Comparison of ENCODE assay signal across 1 cellular context in genomic region chr1:34825455-34826081, GRCh38.
TF ChIP-seq lines count a peak whose summit lies in the region.

No MANE protein-coding gene starts in this region.

TF ChIP-seq in HepG2, 621 proteins besides CTCF, POLR2A, EP300 and RAD21 (continued from another document and continues in another):
- no peak for TF ChIP-seq RAD51 (IDR thresholded peaks at IDR 0.05; ENCODE audit: borderline replicate concordance)
- no peak for TF ChIP-seq JARID2 (CRISPR knock-in tag; IDR thresholded peaks at IDR 0.05; ENCODE audit: insufficient replicate concordance)
- TF ChIP-seq ZFX (CRISPR knock-in tag; IDR thresholded peaks at IDR 0.05; ENCODE audit: low read depth), result peak; percentile 72
- TF ChIP-seq SIN3B (IDR thresholded peaks at IDR 0.05; ENCODE audit: low read length), result no peak
- TF ChIP-seq SAP130 (CRISPR knock-in tag; IDR thresholded peaks at IDR 0.05; ENCODE audit: low read depth), result peak; percentile 58
- TF ChIP-seq JUNB (CRISPR knock-in tag; IDR thresholded peaks at IDR 0.05; ENCODE audit: borderline replicate concordance), result no peak
- peak; percentile 52; the same call in 1 of the 2 replicates for TF ChIP-seq ZNF691 (CRISPR knock-in tag; IDR thresholded peaks at IDR 0.05; ENCODE audit: borderline replicate concordance, low read depth)
- no peak for TF ChIP-seq ZNF275 (CRISPR knock-in tag; IDR thresholded peaks at IDR 0.05; ENCODE audit: borderline replicate concordance)
- no peak for TF ChIP-seq ZNF10 (CRISPR knock-in tag; IDR thresholded peaks at IDR 0.05; ENCODE audit: borderline replicate concordance, low read depth)
- no peak for TF ChIP-seq FOXP1 (IDR thresholded peaks at IDR 0.05)
- TF ChIP-seq FOXP1 (CRISPR knock-in tag; IDR thresholded peaks at IDR 0.05), result peak; percentile 95
- peak; percentile 86 for TF ChIP-seq SALL1 (CRISPR knock-in tag; IDR thresholded peaks at IDR 0.05)
- TF ChIP-seq RNF2 (conservative IDR thresholded peaks at IDR 0.05; ENCODE audit: low read depth), result no peak
- TF ChIP-seq GPN1 (CRISPR knock-in tag; IDR thresholded peaks at IDR 0.05; ENCODE audit: borderline replicate concordance), result no peak
- TF ChIP-seq ZMYM4 (CRISPR knock-in tag; IDR thresholded peaks at IDR 0.05), result peak; percentile 79
- no peak for TF ChIP-seq GTF3A (CRISPR knock-in tag; conservative IDR thresholded peaks at IDR 0.05)
- peak; percentile 48; the same call in 1 of the 3 replicates for TF ChIP-seq MXI1 (IDR thresholded peaks at IDR 0.05; ENCODE audit: borderline replicate concordance, low read depth, low read length)
- TF ChIP-seq ZNF354B (CRISPR knock-in tag; IDR thresholded peaks at IDR 0.05), result no peak
- TF ChIP-seq KAT2B (IDR thresholded peaks at IDR 0.05; ENCODE audit: borderline replicate concordance, low read depth, low read length), result no peak
- TF ChIP-seq ETS1 (CRISPR knock-in tag; IDR thresholded peaks at IDR 0.05), result no peak
- no peak for TF ChIP-seq MEF2D (CRISPR knock-in tag; IDR thresholded peaks at IDR 0.05)
- no peak for TF ChIP-seq AKAP8 (CRISPR knock-in tag; IDR thresholded peaks at IDR 0.05)
- TF ChIP-seq ATM (IDR thresholded peaks at IDR 0.05; ENCODE audit: borderline replicate concordance), result no peak
- TF ChIP-seq KMT2B (CRISPR knock-in tag; IDR thresholded peaks at IDR 0.05), result no peak
- TF ChIP-seq HIC2 (CRISPR knock-in tag; IDR thresholded peaks at IDR 0.05; ENCODE audit: low read depth), result peak; percentile 97
- no peak for TF ChIP-seq ZFAT (CRISPR knock-in tag; conservative IDR thresholded peaks at IDR 0.05)
- no peak for TF ChIP-seq CREBL2 (CRISPR knock-in tag; IDR thresholded peaks at IDR 0.05; ENCODE audit: borderline replicate concordance)
- TF ChIP-seq KDM1A (CRISPR knock-in tag; IDR thresholded peaks at IDR 0.05), result 0 out of 2 replicates have a peak, but pooled peaks have one; percentile 20
- no peak for TF ChIP-seq ZHX1 (CRISPR knock-in tag; IDR thresholded peaks at IDR 0.05; ENCODE audit: low read depth)
- no peak for TF ChIP-seq MED13 (CRISPR knock-in tag; IDR thresholded peaks at IDR 0.05)
- peak; percentile 48; the same call in 1 of the 2 replicates for TF ChIP-seq WIZ (CRISPR knock-in tag; IDR thresholded peaks at IDR 0.05)
- 0 out of 2 replicates have a peak, but pooled peaks have one; percentile 59 for TF ChIP-seq ZNF747 (CRISPR knock-in tag; IDR thresholded peaks at IDR 0.05; ENCODE audit: borderline replicate concordance)
- TF ChIP-seq SMYD3 (CRISPR knock-in tag; IDR thresholded peaks at IDR 0.05), result no peak
- no peak for TF ChIP-seq ZNF577 (CRISPR knock-in tag; IDR thresholded peaks at IDR 0.05; ENCODE audit: borderline replicate concordance, low read depth)
- TF ChIP-seq CBX5 (CRISPR knock-in tag; IDR thresholded peaks at IDR 0.05; ENCODE audit: borderline replicate concordance), result no peak
- no peak for TF ChIP-seq HHEX (CRISPR knock-in tag; IDR thresholded peaks at IDR 0.05)
- TF ChIP-seq RERE (CRISPR knock-in tag; IDR thresholded peaks at IDR 0.05; ENCODE audit: low read depth), result peak; percentile 71; the same call in 1 of the 2 replicates
- TF ChIP-seq DBP (CRISPR knock-in tag; IDR thresholded peaks at IDR 0.05; ENCODE audit: not compliant biosample characterization), result no peak
- TF ChIP-seq ZNF563 (CRISPR knock-in tag; IDR thresholded peaks at IDR 0.05), result 0 out of 2 replicates have a peak, but pooled peaks have one; percentile 49
- no peak for TF ChIP-seq RFXAP (CRISPR knock-in tag; IDR thresholded peaks at IDR 0.05; ENCODE audit: borderline replicate concordance)
- TF ChIP-seq ZNF770 (CRISPR knock-in tag; IDR thresholded peaks at IDR 0.05), result no peak
- TF ChIP-seq ZBTB14 (CRISPR knock-in tag; IDR thresholded peaks at IDR 0.05), result no peak
- TF ChIP-seq SIX4 (CRISPR knock-in tag; IDR thresholded peaks at IDR 0.05), result no peak
- TF ChIP-seq ZNF552 (CRISPR knock-in tag; IDR thresholded peaks at IDR 0.05; ENCODE audit: borderline replicate concordance), result no peak
- 0 out of 2 replicates have a peak, but pooled peaks have one; percentile 31 for TF ChIP-seq ERF (CRISPR knock-in tag; IDR thresholded peaks at IDR 0.05)
- peak; percentile 84; the same call in 1 of the 2 replicates for TF ChIP-seq MTA1 (CRISPR knock-in tag; IDR thresholded peaks at IDR 0.05; ENCODE audit: borderline replicate concordance)
- peak; percentile 58 for TF ChIP-seq MAX (IDR thresholded peaks at IDR 0.05)
- TF ChIP-seq RFX1 (IDR thresholded peaks at IDR 0.05), result no peak
- TF ChIP-seq NCOA5 (CRISPR knock-in tag; IDR thresholded peaks at IDR 0.05), result no peak
- TF ChIP-seq ZNF713 (CRISPR knock-in tag; IDR thresholded peaks at IDR 0.05), result no peak
- TF ChIP-seq MZF1 (CRISPR knock-in tag; IDR thresholded peaks at IDR 0.05; ENCODE audit: borderline replicate concordance), result no peak
- peak; percentile 33; the same call in 1 of the 2 replicates for TF ChIP-seq IRF2 (CRISPR knock-in tag; IDR thresholded peaks at IDR 0.05)
